In genomic region chr3:126541628-126542339, GRCh38 we compare ENCODE assay signal across 20 cellular contexts. TPM values are rescaled to one million over a fixed set of nuclear protein-coding genes. Genes with fewer than 3 reads are reported as not detected.
DNase-seq lines count a peak whose midpoint lies in the region; ATAC-seq and TF ChIP-seq lines count a peak whose summit lies in the region.
"Had no signal": no experiment of that assay in that cellular context is flagged by ENCODE, and none has a peak within 500 bp of the region (broad histone marks: within the 10 kb centered on the region; RNA-seq: fewer than 3 reads in every experiment).

No MANE protein-coding gene starts in this region.

- H3K27ac ChIP-seq in BLaER1 (peak overlapping the region; percentile 63; the same call in 1 of the 2 replicates), Peyer's patch (no peak overlapping the region)
- H3K27ac ChIP-seq: cardiac muscle cell, epithelial cell of prostate, hepatocyte, RWPE1, vagina had no signal

- H3K9ac ChIP-seq in BLaER1 = no peak overlapping the region

- H3K36me3 ChIP-seq in BLaER1 (no peaks in the 10 kb centered on the region), Peyer's patch (no peaks in the 10 kb centered on the region)
- H3K36me3 ChIP-seq: cardiac muscle cell, vagina had no signal

- H3K4me3 ChIP-seq in BLaER1 (no peak overlapping the region), Peyer's patch (no peak overlapping the region)
- H3K4me3 ChIP-seq: cardiac muscle cell, hepatocyte, vagina had no signal

- DNase-seq in Peyer's patch (peak in 2 of 3 donors; percentile 20 to 29), left cardiac atrium (peak; percentile 14), posterior cingulate gyrus (peak in 7 of 10 donors; percentile 3 to 84 (median 6)), COR-L47 (lab: John Stamatoyannopoulos, UW) (no peak), NCI-H526 treated with DMSO at 0.1 percent for 48 hours (lab: John Stamatoyannopoulos, UW) (no peak), glomerular visceral epithelial cell (ENCODE audit: extremely low spot score) (no peak)
- DNase-seq: activated CD4-positive, alpha-beta T cell treated with anti-CD3 and anti-CD28 coated beads, Interleukin-2, amount 50 U/mL, for 4 hours; activated naive CD4-positive, alpha-beta T cell treated with anti-CD3 and anti-CD28 coated beads for 36 hours; AML-193; NCI-H187 treated with DMSO at 0.1 percent for 48 hours; NCI-H774; T1000 had no signal

- H3K4me1 ChIP-seq in BLaER1 = peaks cover 65% of the 10 kb centered on the region
- no peaks in the 10 kb centered on the region for H3K4me1 ChIP-seq in Peyer's patch
- H3K4me1 ChIP-seq: vagina had no signal

- H3K4me2 ChIP-seq in BLaER1 = peak overlapping the region; percentile 71
- H3K4me2 ChIP-seq: hepatocyte had no signal

- intact Hi-C loops in left cardiac atrium (cut with DNase I) (no loop called here), posterior cingulate gyrus (cut with DNase I) (no loop called here)

- H3K9me3 ChIP-seq in BLaER1 (peaks cover 6% of the 10 kb centered on the region), Peyer's patch (no peaks in the 10 kb centered on the region)
- H3K9me3 ChIP-seq: vagina had no signal

- no peaks in the 10 kb centered on the region for H3K27me3 ChIP-seq in BLaER1
- H3K27me3 ChIP-seq in Peyer's patch = no peaks in the 10 kb centered on the region
- H3K27me3 ChIP-seq: cardiac muscle cell, hepatocyte, vagina had no signal

- TF ChIP-seq CTCF in Peyer's patch (IDR thresholded peaks at IDR 0.05) = no peak

- no peak for TF ChIP-seq POLR2A in Peyer's patch (IDR thresholded peaks at IDR 0.05)

- ATAC-seq in left cardiac atrium = no peak
- ATAC-seq in HG03159 (IDR thresholded peaks at IDR 0.05; ENCODE audit: unreplicated experiment) = no peak

- no peaks in the 10 kb centered on the region for H4K20me1 ChIP-seq in BLaER1

RNA-seq across cellular contexts. Expression of gene C3orf22, which starts 16.9 kb away (rescaled TPM):
- total RNA-seq in Peyer's patch (not detected), left cardiac atrium (not detected)
- total RNA-seq: activated naive CD4-positive, alpha-beta T cell treated with anti-CD3 and anti-CD28 coated beads for 36 hours; cardiac muscle cell; hepatocyte; lung microvascular endothelial cell; vagina had no signal

RNA-seq across cellular contexts. Expression of gene CHST13, which starts 17.8 kb away (rescaled TPM):
- 1 to 10 TPM in 2 of 4 donors, not detected in 2; 2.8 to 2.9 TPM for total RNA-seq in Peyer's patch
- under 1 TPM; 0.60 to 0.74 TPM for total RNA-seq in left cardiac atrium
- total RNA-seq: activated naive CD4-positive, alpha-beta T cell treated with anti-CD3 and anti-CD28 coated beads for 36 hours; lung microvascular endothelial cell had no signal

RNA-seq across cellular contexts. Expression of gene UROC1, which starts 24.2 kb away (rescaled TPM):
- total RNA-seq in Peyer's patch = not detected
- not detected for total RNA-seq in left cardiac atrium
- total RNA-seq: activated naive CD4-positive, alpha-beta T cell treated with anti-CD3 and anti-CD28 coated beads for 36 hours; cardiac muscle cell; lung microvascular endothelial cell; vagina had no signal

Comparison
In these comparisons a context has a peak if more than half of its experiments do, and no peak if none do; other contexts are left out.
1. DNase-seq: peak in Peyer's patch (2 of 3), left cardiac atrium (single experiment) and posterior cingulate gyrus (7 of 10); none in COR-L47 (single experiment), NCI-H526 treated with DMSO at 0.1 percent for 48 hours (single experiment) and glomerular visceral epithelial cell (single experiment).